ENCODE assay signal across 1 cellular context in genomic region chr4:99221980-99222379, GRCh38.
TF ChIP-seq lines count a peak whose summit lies in the region.

No MANE protein-coding gene starts in this region.

TF ChIP-seq in IMR-90, 13 proteins besides CTCF, POLR2A, EP300 and RAD21 (continued from another document):
- TF ChIP-seq, protein P1, sequence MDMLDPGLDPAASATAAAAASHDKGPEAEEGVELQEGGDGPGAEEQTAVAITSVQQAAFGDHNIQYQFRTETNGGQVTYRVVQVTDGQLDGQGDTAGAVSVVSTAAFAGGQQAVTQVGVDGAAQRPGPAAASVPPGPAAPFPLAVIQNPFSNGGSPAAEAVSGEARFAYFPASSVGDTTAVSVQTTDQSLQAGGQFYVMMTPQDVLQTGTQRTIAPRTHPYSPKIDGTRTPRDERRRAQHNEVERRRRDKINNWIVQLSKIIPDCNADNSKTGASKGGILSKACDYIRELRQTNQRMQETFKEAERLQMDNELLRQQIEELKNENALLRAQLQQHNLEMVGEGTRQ (IDR thresholded peaks at IDR 0.05; ENCODE audit: low read depth, low read length), result no peak
- TF ChIP-seq RCOR1 (IDR thresholded peaks at IDR 0.05; ENCODE audit: insufficient replicate concordance, low read length) (no peak), RFX5 (IDR thresholded peaks at IDR 0.05; ENCODE audit: low read depth, low read length) (no peak), BHLHE40 (IDR thresholded peaks at IDR 0.05; ENCODE audit: low read depth, low read length) (no peak), CEBPB (IDR thresholded peaks at IDR 0.05; ENCODE audit: low read depth, low read length) (no peak), MAFK (IDR thresholded peaks at IDR 0.05; ENCODE audit: low read depth, low read length) (no peak), MXI1 (IDR thresholded peaks at IDR 0.05; ENCODE audit: borderline replicate concordance, low read depth, low read length) (no peak), SMC3 (IDR thresholded peaks at IDR 0.05; ENCODE audit: low read depth, low read length) (no peak), CHD1 (IDR thresholded peaks at IDR 0.05; ENCODE audit: low read depth, low read length) (no peak), FOS (IDR thresholded peaks at IDR 0.05; ENCODE audit: low read depth, low read length) (no peak), NFE2L2 (IDR thresholded peaks at IDR 0.05; ENCODE audit: low read depth, low read length) (no peak)
- TF ChIP-seq, protein P2, sequence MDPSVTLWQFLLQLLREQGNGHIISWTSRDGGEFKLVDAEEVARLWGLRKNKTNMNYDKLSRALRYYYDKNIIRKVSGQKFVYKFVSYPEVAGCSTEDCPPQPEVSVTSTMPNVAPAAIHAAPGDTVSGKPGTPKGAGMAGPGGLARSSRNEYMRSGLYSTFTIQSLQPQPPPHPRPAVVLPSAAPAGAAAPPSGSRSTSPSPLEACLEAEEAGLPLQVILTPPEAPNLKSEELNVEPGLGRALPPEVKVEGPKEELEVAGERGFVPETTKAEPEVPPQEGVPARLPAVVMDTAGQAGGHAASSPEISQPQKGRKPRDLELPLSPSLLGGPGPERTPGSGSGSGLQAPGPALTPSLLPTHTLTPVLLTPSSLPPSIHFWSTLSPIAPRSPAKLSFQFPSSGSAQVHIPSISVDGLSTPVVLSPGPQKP (IDR thresholded peaks at IDR 0.05; ENCODE audit: borderline replicate concordance, low read depth, low read length), result no peak
TF ChIP-seq in IMR-90: peak in this region for 0.
